ENCODE assay signal across 10 cellular contexts in the genomic region with DNA sequence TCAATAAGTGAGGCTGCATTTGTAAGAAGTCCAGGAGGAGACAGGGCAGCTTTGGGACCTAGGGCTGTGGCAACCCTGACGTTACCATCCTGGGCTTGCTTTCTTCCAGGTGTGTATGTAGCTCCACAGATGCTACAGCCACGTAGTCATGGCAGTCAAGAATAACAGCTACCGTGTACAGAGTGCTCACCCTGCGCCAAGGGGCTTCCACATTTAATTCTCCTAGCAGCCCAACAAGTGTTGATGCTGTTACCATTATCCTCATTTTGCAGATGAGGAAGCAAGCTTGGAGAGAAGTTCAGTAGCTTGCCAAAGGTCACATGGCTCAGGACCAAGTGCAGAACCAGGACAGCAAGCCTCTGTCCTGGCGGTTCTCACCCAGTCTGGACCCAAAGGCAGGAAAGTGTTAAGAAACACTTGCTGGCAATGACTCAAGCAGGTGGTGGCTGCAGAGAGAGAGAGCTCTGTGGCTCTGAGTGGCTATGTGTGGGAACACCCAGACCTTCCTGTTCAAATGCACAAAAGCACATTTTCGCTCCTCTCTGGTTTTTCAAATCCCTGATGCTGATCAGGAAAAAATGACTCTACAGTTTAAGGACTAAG.
A peak's percentile ranks its signal among the peaks of the same experiment; 100 is the strongest.
DNase-seq lines count a peak whose midpoint lies in the region; ATAC-seq, FAIRE-seq and TF ChIP-seq lines count a peak whose summit lies in the region.
"Had no signal": no experiment of that assay in that cellular context is flagged by ENCODE, and none has a peak within 500 bp of the region (broad histone marks: within the 10 kb centered on the region; RNA-seq: fewer than 3 reads in every experiment).

No MANE protein-coding gene starts in this region.

- intact Hi-C loops in K562 (cut with micrococcal nuclease): no loop called here

- no peak for DNase-seq in CD8-positive, alpha-beta memory T cell
- DNase-seq in NB4 (ENCODE audit: low read depth) (peak; percentile 14), K562 (ENCODE audit: extremely low read depth in 1 of 4, low spot score in 3 of 4) (no peak), lung (ENCODE audit: low spot score) (peak; percentile 47), foreskin melanocyte (no peak), NCI-H2227 (lab: John Stamatoyannopoulos, UW; ENCODE audit: unreplicated experiment) (no peak), NCI-H146 treated with DMSO at 0.1 percent for 48 hours (lab: John Stamatoyannopoulos, UW; ENCODE audit: unreplicated experiment) (no peak), MG63 (no peak)
- DNase-seq: COR-L47, NCI-H510A treated with DMSO at 0.1 percent for 48 hours had no signal

- H3K9me1 ChIP-seq in K562 (ENCODE audit: control insufficient read depth, insufficient read depth, low read length): no peaks in the 10 kb centered on the region

- H3K27ac Mint-ChIP-seq in CD8-positive, alpha-beta memory T cell: peak overlapping the region in 5 of 8 donors; percentile 26 to 83 (median 76)

- no TSS peak for BruUV-seq in K562 (replicated peaks; lab: Mats Ljungman, UMichigan)

- H3K9ac ChIP-seq in K562 (ENCODE audit: insufficient read depth in 1 of 2, low read depth in 2 of 2, low read length in 2 of 2): no peak overlapping the region

- H3K4me1 ChIP-seq in CD8-positive, alpha-beta memory T cell (ENCODE audit: insufficient read depth, low read length): no peaks in the 10 kb centered on the region
- H3K4me1 ChIP-seq in K562 (replicated peaks in 1 of 2; ENCODE audit: control insufficient read depth in 2 of 2, insufficient read depth in 2 of 2, low read length in 2 of 2): peaks cover 0 to 4% of the 10 kb centered on the region in 2 experiments; a peak in 1 of 5 replicates
- H3K4me1 ChIP-seq in lung (ENCODE audit: control insufficient read depth in 2 of 2, insufficient read depth in 2 of 2, low read length in 2 of 2): peaks cover 0 to 4% of the 10 kb centered on the region in 2 donors

- peaks cover 6% of the 10 kb centered on the region in 2 donors for H3K27me3 Mint-ChIP-seq in CD8-positive, alpha-beta memory T cell

- no peak for FAIRE-seq in K562 (lab: Jason Lieb, UNC)

- H3K27ac ChIP-seq in CD8-positive, alpha-beta memory T cell (ENCODE audit: low read depth, low read length): no peak overlapping the region
- H3K27ac ChIP-seq in K562 (ENCODE audit: extremely low read depth, low read depth, low read length) (no peak overlapping the region), lung (ENCODE audit: low read depth in 1 of 2, low read length in 1 of 2) (no peak overlapping the region)

- H3K27me3 ChIP-seq in CD8-positive, alpha-beta memory T cell (ENCODE audit: insufficient read depth, low read length, poor library complexity, severe bottlenecking): no peaks in the 10 kb centered on the region
- H3K27me3 ChIP-seq in K562 (ENCODE audit: control insufficient read depth in 2 of 2, insufficient read depth in 2 of 2, low read length in 2 of 2) (no peaks in the 10 kb centered on the region), lung (ENCODE audit: control insufficient read depth, insufficient read depth) (no peaks in the 10 kb centered on the region), MG63 (no peaks in the 10 kb centered on the region)

- H3K9me3 Mint-ChIP-seq in CD8-positive, alpha-beta memory T cell: no peaks in the 10 kb centered on the region

- H3K4me1 Mint-ChIP-seq in CD8-positive, alpha-beta memory T cell: peaks cover 7 to 18% (median 11%) of the 10 kb centered on the region in 3 donors

- H4K20me1 ChIP-seq in K562 (replicated peaks; ENCODE audit: control insufficient read depth, insufficient read depth, low read length): no peaks in the 10 kb centered on the region

- H3K4me3 ChIP-seq in CD8-positive, alpha-beta memory T cell (ENCODE audit: low read length): no peak overlapping the region
- H3K4me3 ChIP-seq in NB4 (ENCODE audit: low read depth, low read length) (no peak overlapping the region), K562 (no peak overlapping the region), lung (no peak overlapping the region), MG63 (no peak overlapping the region)

- no peak for TF ChIP-seq CTCF in NB4 (IDR thresholded peaks at IDR 0.05; ENCODE audit: low read depth, low read length)
- TF ChIP-seq CTCF in K562 (IDR thresholded peaks at IDR 0.05 in 2 of 3, conservative IDR thresholded peaks at IDR 0.05 in 1 of 3; ENCODE audit: insufficient read depth in 2 of 3, low read depth in 1 of 3, low read length in 3 of 3): no peak
- TF ChIP-seq CTCF in lung (IDR thresholded peaks at IDR 0.05; ENCODE audit: control extremely low read depth, extremely low read depth): no peak

- POLR2A ChIA-PET in CD8-positive, alpha-beta memory T cell (lab: Charles Lee): interaction anchor here (0.6 to 1.3 kb wide), 2 partner anchors 89 to 173 kb away, joined by 6 to 7 read pairs; a partner anchor contains a TSS
- POLR2A ChIA-PET in K562 (lab: Yijun Ruan, JAX): interaction anchor here (0.9 to 3.8 kb wide), 5 partner anchors 9 to 176 kb away, joined by 3 to 12 read pairs (median 3); a partner anchor contains a TSS

- no peak for TF ChIP-seq RAD21 in K562 (CRISPR knock-in tag; conservative IDR thresholded peaks at IDR 0.05 in 1 of 2, IDR thresholded peaks at IDR 0.05 in 1 of 2)

- CTCF ChIA-PET in CD8-positive, alpha-beta memory T cell (lab: Charles Lee): interaction anchor here (0.8 to 11.7 kb wide), 6 partner anchors 15 to 222 kb away, joined by 3 to 122 read pairs (median 6); no protein-coding TSS in a partner anchor
- CTCF ChIA-PET in K562 (lab: Yijun Ruan, JAX; ENCODE audit: low intra/inter-chr PET ratio): no interaction called here

- peaks cover 0 to 19% (median 0%) of the 10 kb centered on the region in 3 donors for H3K36me3 Mint-ChIP-seq in CD8-positive, alpha-beta memory T cell

- H3K79me2 ChIP-seq in K562 (ENCODE audit: control insufficient read depth, insufficient read depth, low read length): no peaks in the 10 kb centered on the region

- ATAC-seq in K562: peak; percentile 17; the same call in 1 of the 3 replicates
- ATAC-seq in lung (ENCODE audit: insufficient read depth, low FRiP score): no peak

- peak overlapping the region in 1 of 7 donors; percentile 46 for H3K4me3 Mint-ChIP-seq in CD8-positive, alpha-beta memory T cell

- H2AFZ ChIP-seq in K562 (ENCODE audit: low read depth, low read length): peak overlapping the region; percentile 18; the same call in 1 of the 2 replicates

- no peak for TF ChIP-seq EP300 in K562 (IDR thresholded peaks at IDR 0.05; ENCODE audit: low read length)

- no peaks in the 10 kb centered on the region for H3K36me3 ChIP-seq in CD8-positive, alpha-beta memory T cell (ENCODE audit: insufficient read depth, low read length)
- H3K36me3 ChIP-seq in K562 (ENCODE audit: control insufficient read depth, insufficient read depth, low read length) (no peaks in the 10 kb centered on the region; the same call in 2 of the 3 replicates), lung (ENCODE audit: control insufficient read depth in 2 of 2, insufficient read depth in 2 of 2, low read length in 2 of 2) (peaks cover 0 to 4% of the 10 kb centered on the region in 2 donors), MG63 (no peaks in the 10 kb centered on the region)

- H3K4me2 ChIP-seq in K562 (ENCODE audit: insufficient read depth, low read length): no peak overlapping the region

- WGBS in K562 (ENCODE audit: insufficient coverage, low coverage, missing lambda C conversion rate): 38% methylated on average over 6 of the region's 6 CpGs
- WGBS in lung, 2 donors: 48 to 57% methylated on average over 6 of the region's 6 CpGs

- TF ChIP-seq POLR2A in NB4 (IDR thresholded peaks at IDR 0.05; ENCODE audit: extremely low read depth, insufficient read length): no peak
- no peak for TF ChIP-seq POLR2A in K562 (conservative IDR thresholded peaks at IDR 0.05)

- in situ Hi-C loops in K562 (cut with MboI): loop anchor here (5.0 kb wide), 1 partner anchor 94 kb away; no protein-coding TSS in a partner anchor

- H3K9me3 ChIP-seq in CD8-positive, alpha-beta memory T cell (ENCODE audit: low read length): no peaks in the 10 kb centered on the region
- H3K9me3 ChIP-seq in K562 (replicated peaks; ENCODE audit: control insufficient read depth, insufficient read depth, low read depth, low read length): no peaks in the 10 kb centered on the region
- H3K9me3 ChIP-seq in lung (ENCODE audit: control insufficient read depth in 2 of 2, insufficient read depth in 1 of 2, low read length in 1 of 2): no peaks in the 10 kb centered on the region
- no peaks in the 10 kb centered on the region for H3K9me3 ChIP-seq in MG63

TF ChIP-seq in K562, 482 proteins besides CTCF, POLR2A, EP300 and RAD21:
- no peak for TF ChIP-seq NR2C2 (CRISPR knock-in tag; IDR thresholded peaks at IDR 0.05)
- TF ChIP-seq NR2C2 (tag; IDR thresholded peaks at IDR 0.05): 0 out of 2 replicates have a peak, but pooled peaks have one; percentile 17
- no peak for TF ChIP-seq MAFF (IDR thresholded peaks at IDR 0.05; ENCODE audit: low read length)
- TF ChIP-seq, protein P1, sequence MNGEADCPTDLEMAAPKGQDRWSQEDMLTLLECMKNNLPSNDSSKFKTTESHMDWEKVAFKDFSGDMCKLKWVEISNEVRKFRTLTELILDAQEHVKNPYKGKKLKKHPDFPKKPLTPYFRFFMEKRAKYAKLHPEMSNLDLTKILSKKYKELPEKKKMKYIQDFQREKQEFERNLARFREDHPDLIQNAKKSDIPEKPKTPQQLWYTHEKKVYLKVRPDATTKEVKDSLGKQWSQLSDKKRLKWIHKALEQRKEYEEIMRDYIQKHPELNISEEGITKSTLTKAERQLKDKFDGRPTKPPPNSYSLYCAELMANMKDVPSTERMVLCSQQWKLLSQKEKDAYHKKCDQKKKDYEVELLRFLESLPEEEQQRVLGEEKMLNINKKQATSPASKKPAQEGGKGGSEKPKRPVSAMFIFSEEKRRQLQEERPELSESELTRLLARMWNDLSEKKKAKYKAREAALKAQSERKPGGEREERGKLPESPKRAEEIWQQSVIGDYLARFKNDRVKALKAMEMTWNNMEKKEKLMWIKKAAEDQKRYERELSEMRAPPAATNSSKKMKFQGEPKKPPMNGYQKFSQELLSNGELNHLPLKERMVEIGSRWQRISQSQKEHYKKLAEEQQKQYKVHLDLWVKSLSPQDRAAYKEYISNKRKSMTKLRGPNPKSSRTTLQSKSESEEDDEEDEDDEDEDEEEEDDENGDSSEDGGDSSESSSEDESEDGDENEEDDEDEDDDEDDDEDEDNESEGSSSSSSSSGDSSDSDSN (IDR thresholded peaks at IDR 0.05; ENCODE audit: borderline replicate concordance in 1 of 2, low read depth in 2 of 2, low read length in 2 of 2): no peak

Comparison
In these comparisons a context has a peak if more than half of its experiments do, and no peak if none do; other contexts are left out.
1. DNase-seq: peak in NB4 (single experiment) and lung (single experiment); none in CD8-positive, alpha-beta memory T cell (0 of 5), K562 (0 of 4), foreskin melanocyte (single experiment), NCI-H2227 (single experiment), NCI-H146 treated with DMSO at 0.1 percent for 48 hours (single experiment) and MG63 (single experiment).